Comparison of ENCODE assay signal across 20 cellular contexts in genomic region chr19:29784598-29785223, GRCh38.
"Had no signal": no experiment of that assay in that cellular context is flagged by ENCODE, and none has a peak within 500 bp of the region (broad histone marks: within the 10 kb centered on the region; RNA-seq: fewer than 3 reads in every experiment).

No MANE protein-coding gene starts in this region.

- H3K27ac ChIP-seq: coronary artery, dorsolateral prefrontal cortex, esophagus squamous epithelium, gastrocnemius medialis, heart right ventricle, left lung, lower lobe of right lung had no signal

- H3K4me1 Mint-ChIP-seq: mesothelial cell of epicardium had no signal

- H3K9me3 ChIP-seq: esophagus squamous epithelium, gastrocnemius medialis, heart right ventricle, left lung, lower lobe of right lung, mucosa of descending colon had no signal

- H3K9me3 Mint-ChIP-seq: mesothelial cell of epicardium had no signal

- H3K36me3 ChIP-seq: esophagus squamous epithelium, gastrocnemius medialis, heart right ventricle, left lung, lower lobe of right lung had no signal

- H3K4me3 Mint-ChIP-seq: mesothelial cell of epicardium had no signal

- H3K27ac Mint-ChIP-seq: mesothelial cell of epicardium had no signal

- H3K27me3 ChIP-seq: left lung had no signal

- H3K36me3 Mint-ChIP-seq: mesothelial cell of epicardium had no signal

- H3K4me1 ChIP-seq: esophagus squamous epithelium, gastrocnemius medialis, heart right ventricle, left lung, lower lobe of right lung had no signal

- H3K4me3 ChIP-seq: coronary artery, dorsolateral prefrontal cortex, esophagus squamous epithelium, gastrocnemius medialis, heart right ventricle, left lung, lower lobe of right lung, mucosa of descending colon had no signal

- DNase-seq: dermis blood vessel endothelial cell; dorsolateral prefrontal cortex; effector CD4-positive, alpha-beta T cell; effector memory CD4-positive, alpha-beta T cell; esophagus squamous epithelium; foreskin fibroblast; foreskin melanocyte; gastrocnemius medialis; glutamatergic neuron; head of caudate nucleus; heart right ventricle; hippocampal formation; left cardiac atrium; left ventricle myocardium superior; lower lobe of right lung; mesenchymal stem cell; mucosa of descending colon had no signal
